Comparison of ENCODE assay signal across 8 cellular contexts in genomic region chr22:41091139-41092022, GRCh38. TPM values are rescaled to one million over a fixed set of nuclear protein-coding genes. Genes with fewer than 3 reads are reported as not detected.
DNase-seq lines count a peak whose midpoint lies in the region; ATAC-seq, FAIRE-seq and TF ChIP-seq lines count a peak whose summit lies in the region.

No MANE protein-coding gene starts in this region.

- no peaks in the 10 kb centered on the region for H3K27me3 ChIP-seq in ascending aorta
- H3K27me3 ChIP-seq in right atrium auricular region, result no peaks in the 10 kb centered on the region
- H3K27me3 ChIP-seq in psoas muscle (ENCODE audit: insufficient read depth in 3 of 3, low read length in 2 of 3), result no peaks in the 10 kb centered on the region

- no peaks in the 10 kb centered on the region for H3K9me3 ChIP-seq in ascending aorta
- H3K9me3 ChIP-seq in right atrium auricular region, result no peaks in the 10 kb centered on the region
- H3K9me3 ChIP-seq in psoas muscle, result no peaks in the 10 kb centered on the region

- no peaks in the 10 kb centered on the region for H3K9me3 Mint-ChIP-seq in T-helper 2 cell treated with Interferon-gamma antibody and Interleukin-4, amounts not matched to agents 5 μg/mL and 100 μg/mL, for 36 hours

- H3K4me3 Mint-ChIP-seq in T-helper 2 cell treated with Interferon-gamma antibody and Interleukin-4, amounts not matched to agents 5 μg/mL and 100 μg/mL, for 36 hours, result peak overlapping the region; percentile 96

- peaks cover 0 to 4% of the 10 kb centered on the region in 2 donors for H3K4me1 ChIP-seq in ascending aorta
- peaks cover 0 to 31% of the 10 kb centered on the region in 2 donors for H3K4me1 ChIP-seq in right atrium auricular region
- H3K4me1 ChIP-seq in psoas muscle, result peaks cover 26% of the 10 kb centered on the region

- peak overlapping the region; percentile 84 to 94 for H3K4me3 ChIP-seq in ascending aorta
- peak overlapping the region; percentile 97 to 98 for H3K4me3 ChIP-seq in right atrium auricular region
- H3K4me3 ChIP-seq in psoas muscle, result peak overlapping the region; percentile 98

- no peaks in the 10 kb centered on the region for H3K27me3 Mint-ChIP-seq in T-helper 2 cell treated with Interferon-gamma antibody and Interleukin-4, amounts not matched to agents 5 μg/mL and 100 μg/mL, for 36 hours (ENCODE audit: low read depth)

- ATAC-seq in GM18502 (IDR thresholded peaks at IDR 0.05; ENCODE audit: poor library complexity, unreplicated experiment) (peak; percentile 69), HG02943 (IDR thresholded peaks at IDR 0.05; ENCODE audit: low read depth, unreplicated experiment) (peak; percentile 65), psoas muscle (peak; percentile 93 to 97 (median 96))

- FAIRE-seq in urothelium cell line (lab: Jason Lieb, UNC), result peak; percentile 85

- H3K27ac ChIP-seq in ascending aorta, result peak overlapping the region; percentile 99 to 100
- peak overlapping the region; percentile 99 to 100 for H3K27ac ChIP-seq in right atrium auricular region
- H3K27ac ChIP-seq in psoas muscle, result peak overlapping the region; percentile 100

- H3K4me1 Mint-ChIP-seq in T-helper 2 cell treated with Interferon-gamma antibody and Interleukin-4, amounts not matched to agents 5 μg/mL and 100 μg/mL, for 36 hours (ENCODE audit: low read depth), result peaks cover 30% of the 10 kb centered on the region

- WGBS in psoas muscle, 3 donors, result 0 to 1% (median 0%) methylated on average over 45 to 66 of the region's 66 CpGs

- intact Hi-C loops in ascending aorta (cut with DNase I), result loop anchor here (1.0 to 5.0 kb wide), 5 partner anchors 69 to 235 kb away; partner anchors contain the start of genes L3MBTL2, RANGAP1, RBX1 and ST13
- intact Hi-C loops in psoas muscle (cut with DNase I), result loop anchor here (1.0 to 2.0 kb wide), 3 partner anchors 69 to 140 kb away; partner anchors contain the start of gene RBX1 (in 2 of the 2)

- peak overlapping the region; percentile 100 for H3K27ac Mint-ChIP-seq in T-helper 2 cell treated with Interferon-gamma antibody and Interleukin-4, amounts not matched to agents 5 μg/mL and 100 μg/mL, for 36 hours

- peaks cover 26% of the 10 kb centered on the region for H3K36me3 Mint-ChIP-seq in T-helper 2 cell treated with Interferon-gamma antibody and Interleukin-4, amounts not matched to agents 5 μg/mL and 100 μg/mL, for 36 hours (ENCODE audit: low read depth)

- TF ChIP-seq CTCF in ascending aorta (IDR thresholded peaks at IDR 0.05) (no peak), right atrium auricular region (IDR thresholded peaks at IDR 0.05) (no peak), psoas muscle (IDR thresholded peaks at IDR 0.05) (no peak)

- DNase-seq in NCI-H187 treated with DMSO at 0.1 percent for 48 hours (lab: John Stamatoyannopoulos, UW) (peak; percentile 88), ascending aorta (ENCODE audit: low spot score in 2 of 2) (peak; percentile 96 to 100), right atrium auricular region (ENCODE audit: low spot score) (peak; percentile 99), psoas muscle (peak; percentile 99 to 100), urothelium cell line (ENCODE audit: low spot score) (peak; percentile 99)
- DNase-seq in T-helper 2 cell treated with Interferon-gamma antibody and Interleukin-4, amounts not matched to agents 5 μg/mL and 100 μg/mL, for 36 hours (ENCODE audit: low spot score), result peak; percentile 97

- H3K36me3 ChIP-seq in ascending aorta (no peaks in the 10 kb centered on the region), right atrium auricular region (no peaks in the 10 kb centered on the region), psoas muscle (ENCODE audit: insufficient read depth in 1 of 2, low read depth in 1 of 2) (peaks cover 0 to 5% of the 10 kb centered on the region in 2 donors)

RNA-seq across cellular contexts. Expression of gene EP300, which starts 1.0 kb away (rescaled TPM):
- total RNA-seq in ascending aorta (47.7 TPM), right atrium auricular region (10 to 100 TPM; 28.0 to 41.7 TPM), psoas muscle (10 to 100 TPM; 31.0 to 40.7 (median 35.3) TPM)
- 10 to 100 TPM in 1 of 3 donors, 1 to 10 TPM in 2; 6.2 to 20.5 (median 7.0) TPM for polyA plus RNA-seq in psoas muscle

Comparison
In these comparisons a context has a peak if more than half of its experiments do, and no peak if none do; other contexts are left out.
1. Peak in every context shown above with its lines: DNase-seq, ATAC-seq, H3K4me3 ChIP-seq and H3K27ac ChIP-seq.